In the genomic region with DNA sequence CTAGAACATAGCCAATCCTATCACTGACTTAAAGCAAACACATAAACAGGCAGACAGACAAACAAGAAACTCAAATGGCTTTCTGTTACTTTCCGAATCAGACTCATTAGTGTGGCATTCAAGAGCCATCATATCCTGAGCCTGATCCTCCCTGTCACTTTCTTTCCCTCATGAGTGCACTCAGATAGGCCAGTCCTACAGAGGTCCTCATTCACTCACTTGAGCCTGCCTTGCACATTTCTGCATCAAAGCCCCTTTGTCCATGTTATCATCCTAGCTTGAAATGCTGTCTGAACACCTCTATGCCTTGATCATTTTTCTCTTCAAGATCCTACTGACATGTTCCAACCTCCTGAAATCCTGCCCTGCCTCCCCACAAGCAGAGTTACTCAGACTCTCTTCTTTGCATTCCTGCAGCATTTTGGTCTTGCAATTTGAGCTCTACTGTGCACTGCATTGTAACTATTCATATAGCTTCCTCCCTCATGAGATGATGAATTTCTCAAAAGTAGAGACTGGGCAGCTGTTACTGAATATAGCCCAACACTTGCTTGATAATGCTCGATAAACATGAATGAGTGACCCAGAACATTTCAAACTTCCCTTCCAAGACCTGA, we compare ENCODE assay signal across 7 cellular contexts.
A peak's percentile ranks its signal among the peaks of the same experiment; 100 is the strongest.
DNase-seq lines count a peak whose midpoint lies in the region; ATAC-seq, FAIRE-seq and TF ChIP-seq lines count a peak whose summit lies in the region.

No MANE protein-coding gene starts in this region.

- DNase-seq in GM19239 (ENCODE audit: insufficient read length, low spot score) (no peak), astrocyte of the spinal cord (ENCODE audit: low read depth, low spot score) (peak; percentile 35), pons (ENCODE audit: low spot score) (peak; percentile 69), progenitor cell of endocrine pancreas (ENCODE audit: low spot score, unreplicated experiment) (no peak)
- no peak for DNase-seq in activated naive CD4-positive, alpha-beta T cell treated with Interleukin-2 at 50 U/mL for 16 hours

- peaks cover 8% of the 10 kb centered on the region for H3K4me1 Mint-ChIP-seq in progenitor cell of endocrine pancreas (ENCODE audit: low read depth)

- in situ Hi-C loops in astrocyte of the spinal cord (cut with HindIII; ENCODE audit: low sequenced_read_pairs) = no loop called here

- peak; percentile 22 for ATAC-seq in HG03066 (IDR thresholded peaks at IDR 0.05; ENCODE audit: low read depth, unreplicated experiment)
- no peak for ATAC-seq in GM19463 (IDR thresholded peaks at IDR 0.05; ENCODE audit: unreplicated experiment)

- no peaks in the 10 kb centered on the region for H3K36me3 Mint-ChIP-seq in progenitor cell of endocrine pancreas (ENCODE audit: insufficient read depth)

- no peaks in the 10 kb centered on the region for H3K27me3 Mint-ChIP-seq in progenitor cell of endocrine pancreas

- no peak overlapping the region for H3K4me3 Mint-ChIP-seq in progenitor cell of endocrine pancreas (ENCODE audit: low read depth)

- no peak overlapping the region for H3K4me3 ChIP-seq in astrocyte of the spinal cord (ENCODE audit: low read depth, low read length)

- H3K9me3 Mint-ChIP-seq in progenitor cell of endocrine pancreas (ENCODE audit: low read depth) = no peaks in the 10 kb centered on the region

- H3K27ac Mint-ChIP-seq in progenitor cell of endocrine pancreas = no peak overlapping the region

- TF ChIP-seq CTCF in astrocyte of the spinal cord (IDR thresholded peaks at IDR 0.05; ENCODE audit: low read depth, low read length) = peak; percentile 16
- TF ChIP-seq CTCF in progenitor cell of endocrine pancreas (IDR thresholded peaks at IDR 0.05; ENCODE audit: unreplicated experiment) = no peak

- FAIRE-seq in GM19239 (lab: Jason Lieb, UNC) = peak; percentile 58

Comparison
In these comparisons a context has a peak if more than half of its experiments do, and no peak if none do; other contexts are left out.
1. DNase-seq: peak in astrocyte of the spinal cord (single experiment) and pons (single experiment); none in GM19239 (single experiment), progenitor cell of endocrine pancreas (single experiment) and activated naive CD4-positive, alpha-beta T cell treated with Interleukin-2 at 50 U/mL for 16 hours (single experiment).